In the genomic region with DNA sequence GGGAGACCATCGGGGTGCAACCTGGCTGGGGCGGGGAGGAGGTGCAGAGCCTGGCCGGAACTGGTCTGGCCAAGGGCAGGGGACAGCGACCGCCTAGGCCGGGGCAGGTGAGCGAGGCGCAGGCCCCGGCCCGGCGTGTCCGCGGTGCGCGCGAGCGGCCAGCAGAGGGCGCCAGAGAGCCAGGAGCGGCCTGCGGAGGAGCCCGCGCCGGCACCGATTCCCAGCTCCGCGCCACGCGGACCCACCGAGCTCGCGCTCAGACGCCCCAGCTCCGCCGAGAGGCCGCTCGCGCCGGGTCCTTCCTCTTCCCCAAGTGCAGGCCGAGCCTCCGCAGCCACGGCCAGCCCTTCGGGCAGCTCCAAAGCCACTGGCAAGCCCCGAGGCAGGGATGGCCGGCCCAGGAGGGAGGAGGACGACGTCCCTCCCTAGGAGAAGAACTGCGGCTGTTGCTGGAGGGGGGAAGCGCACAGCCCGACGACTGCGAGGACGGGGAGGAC, we compare ENCODE assay signal across 8 cellular contexts.
DNase-seq lines count a peak whose midpoint lies in the region; ATAC-seq, FAIRE-seq and TF ChIP-seq lines count a peak whose summit lies in the region.
"Not testable (repeated sequence)": the region's sequence is repeated elsewhere in the genome, so short reads cannot be mapped to it uniquely, and the experiment has no call there.

No MANE protein-coding gene starts in this region.

- RAD21 ChIA-PET in GM12878 (lab: Charles Lee; ENCODE audit: unreplicated experiment), result not testable (repeated sequence)

- SMC1A ChIA-PET in GM12878 (lab: Charles Lee; ENCODE audit: uncharacterized antibody, unreplicated experiment), result not testable (repeated sequence)

- TF ChIP-seq CTCF in GM12878 (IDR thresholded peaks at IDR 0.05 in 2 of 3, conservative IDR thresholded peaks at IDR 0.05 in 1 of 3; ENCODE audit: control insufficient read depth in 2 of 3, extremely low read depth in 1 of 3, insufficient read depth in 1 of 3, low read depth in 3 of 3, low read length in 3 of 3) (peak; percentile 35 to 42 (median 42); a peak in 4 of 6 replicates), glutamatergic neuron (IDR thresholded peaks at IDR 0.05; ENCODE audit: partially characterized antibody, unreplicated experiment) (peak; percentile 91)

- not testable (repeated sequence) for TF ChIP-seq EP300 in GM12878 (IDR thresholded peaks at IDR 0.05; ENCODE audit: borderline replicate concordance in 1 of 2, control insufficient read depth in 1 of 2, low read depth in 2 of 2, low read length in 2 of 2)

- H3K79me2 ChIP-seq in GM12878 (ENCODE audit: control insufficient read depth, insufficient read depth, low read length), result not testable (repeated sequence)

- not testable (repeated sequence) for H3K36me3 Mint-ChIP-seq in activated CD4-positive, alpha-beta T cell treated with anti-CD3 and anti-CD28 coated beads, Interleukin-2, amount 10 ng/mL, durations not matched to agents 7 days and 5 days (ENCODE audit: low read depth); glutamatergic neuron (ENCODE audit: unreplicated experiment); naive B cell

- not testable (repeated sequence) for H3K27ac ChIP-seq in GM12878 (ENCODE audit: control insufficient read depth, insufficient read depth)

- not testable (repeated sequence) for H2AFZ ChIP-seq in GM12878 (ENCODE audit: control insufficient read depth, low read depth, low read length)

- not testable (repeated sequence) for H3K27me3 ChIP-seq in GM12878 (replicated peaks in 1 of 2; ENCODE audit: control insufficient read depth in 2 of 2, insufficient read depth in 2 of 2, low read length in 1 of 2)

- not testable (repeated sequence) for H3K9me3 Mint-ChIP-seq in activated CD4-positive, alpha-beta T cell treated with anti-CD3 and anti-CD28 coated beads, Interleukin-2, amount 10 ng/mL, durations not matched to agents 7 days and 5 days; glutamatergic neuron (ENCODE audit: unreplicated experiment); naive B cell

- intact Hi-C loops in GM12878 (cut with micrococcal nuclease; ENCODE audit: unreplicated experiment), result not testable (repeated sequence)

- WGBS in GM12878 (ENCODE audit: insufficient coverage, insufficient replicate concordance, low lambda C conversion rate, missing lambda C conversion rate), result 9% methylated on average over 28 of the region's 52 CpGs

- peaks cover 11% of the 10 kb centered on the region for H3K27me3 Mint-ChIP-seq in activated CD4-positive, alpha-beta T cell treated with anti-CD3 and anti-CD28 coated beads, Interleukin-2, amount 10 ng/mL, durations not matched to agents 7 days and 5 days
- not testable (repeated sequence) for H3K27me3 Mint-ChIP-seq in glutamatergic neuron (ENCODE audit: unreplicated experiment)
- H3K27me3 Mint-ChIP-seq in naive B cell, result peaks cover 16 to 61% (median 25%) of the 10 kb centered on the region in 3 donors

- in situ Hi-C loops in GM12878 (cut with MboI), result not testable (repeated sequence)

- H3K9me3 ChIP-seq in GM12878 (replicated peaks; ENCODE audit: control insufficient read depth, insufficient read depth, low read length), result not testable (repeated sequence)

- not testable (repeated sequence) for H3K27ac Mint-ChIP-seq in activated CD4-positive, alpha-beta T cell treated with anti-CD3 and anti-CD28 coated beads, Interleukin-2, amount 10 ng/mL, durations not matched to agents 7 days and 5 days; glutamatergic neuron (ENCODE audit: unreplicated experiment); naive B cell

- DNase-seq in AG08395 (ENCODE audit: low spot score) (peak; percentile 43), GM19239 (ENCODE audit: insufficient read length, low spot score) (peak; percentile 58), NCI-H69 (lab: John Stamatoyannopoulos, UW) (peak; percentile 31), glutamatergic neuron (peak; percentile 82), naive B cell (peak; percentile 29)
- peak; percentile 44 for DNase-seq in activated CD4-positive, alpha-beta T cell treated with anti-CD3 and anti-CD28 coated beads, Interleukin-2, amount 10 ng/mL, durations not matched to agents 7 days and 5 days
- DNase-seq in GM12878 (ENCODE audit: low read depth, low spot score), result not testable (repeated sequence)
- peak; percentile 27 to 47 for DNase-seq in stimulated activated CD4-positive, alpha-beta T cell treated with anti-CD3 and anti-CD28 coated beads, Interleukin-4, amount 100 ng/mL, for 4 hours

- H3K4me3 ChIP-seq in GM12878, result not testable (repeated sequence)

- H3K4me3 Mint-ChIP-seq in activated CD4-positive, alpha-beta T cell treated with anti-CD3 and anti-CD28 coated beads, Interleukin-2, amount 10 ng/mL, durations not matched to agents 7 days and 5 days, result not testable (repeated sequence)
- H3K4me3 Mint-ChIP-seq in glutamatergic neuron (ENCODE audit: unreplicated experiment) (peak overlapping the region; percentile 64), naive B cell (peak overlapping the region in 4 of 8 donors; percentile 35 to 56 (median 43))

- not testable (repeated sequence) for ATAC-seq in GM12878
- peak in 1 of 2 donors; percentile 41 for ATAC-seq in naive B cell (ENCODE audit: low read depth in 2 of 2)

- not testable (repeated sequence) for TF ChIP-seq RAD21 in GM12878 (IDR thresholded peaks at IDR 0.05; ENCODE audit: insufficient read depth, low read depth, low read length)

- not testable (repeated sequence) for TF ChIP-seq POLR2A in GM12878 (IDR thresholded peaks at IDR 0.05; ENCODE audit: low read depth, low read length)

- H3K4me1 Mint-ChIP-seq in activated CD4-positive, alpha-beta T cell treated with anti-CD3 and anti-CD28 coated beads, Interleukin-2, amount 10 ng/mL, durations not matched to agents 7 days and 5 days; glutamatergic neuron (ENCODE audit: low read depth, unreplicated experiment): not testable (repeated sequence)
- peaks cover 0 to 13% (median 4%) of the 10 kb centered on the region in 3 donors for H3K4me1 Mint-ChIP-seq in naive B cell

- H3K9ac ChIP-seq in GM12878 (ENCODE audit: control insufficient read depth, insufficient read depth, low read length), result not testable (repeated sequence)

- not testable (repeated sequence) for H4K20me1 ChIP-seq in GM12878 (ENCODE audit: control insufficient read depth, insufficient read depth)

- H3K36me3 ChIP-seq in GM12878 (ENCODE audit: control insufficient read depth in 2 of 2, insufficient read depth in 2 of 2, low read length in 1 of 2), result not testable (repeated sequence)

- CTCF ChIA-PET in activated CD4-positive, alpha-beta T cell treated with anti-CD3 and anti-CD28 coated beads, Interleukin-2, amount 10 ng/mL, durations not matched to agents 7 days and 5 days (lab: Charles Lee), result not testable (repeated sequence)
- CTCF ChIA-PET in GM12878 (lab: Yijun Ruan, JAX), result interaction anchor here (0.6 kb wide), 1 partner anchor 573 kb away, joined by 3 read pairs; no protein-coding TSS in a partner anchor

- H3K4me1 ChIP-seq in GM12878 (ENCODE audit: control insufficient read depth, insufficient read depth, low read length), result not testable (repeated sequence)

- POLR2A ChIA-PET in activated CD4-positive, alpha-beta T cell treated with anti-CD3 and anti-CD28 coated beads, Interleukin-2, amount 10 ng/mL, durations not matched to agents 7 days and 5 days (lab: Charles Lee); GM12878 (lab: Charles Lee): not testable (repeated sequence)

- FAIRE-seq in GM19239 (lab: Jason Lieb, UNC); GM12878 (lab: Jason Lieb, UNC): not testable (repeated sequence)

- BruUV-seq in GM12878 (replicated peaks; lab: Mats Ljungman, UMichigan), result not testable (repeated sequence)

- not testable (repeated sequence) for H3K4me2 ChIP-seq in GM12878 (ENCODE audit: control insufficient read depth, insufficient read depth)
